15 cellular contexts compared by ENCODE assay signal in genomic region chr9:27538668-27539067, GRCh38. TPM values are rescaled to one million over a fixed set of nuclear protein-coding genes. Genes with fewer than 3 reads are reported as not detected.
A peak's percentile ranks its signal among the peaks of the same experiment; 100 is the strongest.
DNase-seq lines count a peak whose midpoint lies in the region; ATAC-seq and TF ChIP-seq lines count a peak whose summit lies in the region.
"Had no signal": no experiment of that assay in that cellular context is flagged by ENCODE, and none has a peak within 500 bp of the region (broad histone marks: within the 10 kb centered on the region; RNA-seq: fewer than 3 reads in every experiment).

No MANE protein-coding gene starts in this region.

- TF ChIP-seq CTCF in esophagus muscularis mucosa (IDR thresholded peaks at IDR 0.05), result no peak
- TF ChIP-seq CTCF in vagina (IDR thresholded peaks at IDR 0.05), result no peak

- H3K36me3 ChIP-seq in esophagus muscularis mucosa, result peaks cover 0 to 6% (median 0%) of the 10 kb centered on the region in 4 donors
- no peaks in the 10 kb centered on the region for H3K36me3 ChIP-seq in vagina

- H3K4me1 ChIP-seq in esophagus muscularis mucosa, result peaks cover 20 to 80% (median 69%) of the 10 kb centered on the region in 4 donors
- H3K4me1 ChIP-seq in vagina, result peaks cover 48% of the 10 kb centered on the region

- peak overlapping the region; percentile 71 for H3K27ac Mint-ChIP-seq in activated naive CD4-positive, alpha-beta T cell treated with anti-CD3 and anti-CD28 coated beads, Interleukin-2, amount 50 U/mL, for 24 hours
- H3K27ac Mint-ChIP-seq in activated naive CD4-positive, alpha-beta T cell treated with anti-CD3 and anti-CD28 coated beads, Interleukin-2, amount 50 U/mL, for 72 hours, result no peak overlapping the region
- H3K27ac Mint-ChIP-seq: activated naive CD4-positive, alpha-beta T cell treated with anti-CD3 and anti-CD28 coated beads, Interleukin-2, amount 10 ng/mL, durations not matched to agents 7 days and 5 days had no signal

- WGBS in esophagus muscularis mucosa, result 91% methylated on average over 3 of the region's 3 CpGs

- intact Hi-C loops in esophagus muscularis mucosa (cut with DNase I) (no loop called here), vagina (cut with DNase I) (no loop called here)

- TF ChIP-seq EP300 in esophagus muscularis mucosa (IDR thresholded peaks at IDR 0.05), result no peak

- peaks cover 7% of the 10 kb centered on the region for H3K36me3 Mint-ChIP-seq in activated naive CD4-positive, alpha-beta T cell treated with anti-CD3 and anti-CD28 coated beads, Interleukin-2, amount 50 U/mL, for 24 hours
- no peaks in the 10 kb centered on the region for H3K36me3 Mint-ChIP-seq in activated naive CD4-positive, alpha-beta T cell treated with anti-CD3 and anti-CD28 coated beads, Interleukin-2, amount 50 U/mL, for 72 hours

- H3K4me1 Mint-ChIP-seq in activated naive CD4-positive, alpha-beta T cell treated with anti-CD3 and anti-CD28 coated beads, Interleukin-2, amount 50 U/mL, for 24 hours, result no peaks in the 10 kb centered on the region

- DNase-seq in activated naive CD4-positive, alpha-beta T cell treated with anti-CD3 and anti-CD28 coated beads, Interleukin-2, amount 50 U/mL, for 72 hours (ENCODE audit: low spot score in 2 of 2), result no peak
- DNase-seq in esophagus muscularis mucosa (ENCODE audit: extremely low spot score), result peak; percentile 39
- no peak for DNase-seq in vagina (ENCODE audit: extremely low spot score in 2 of 2)
- no peak for DNase-seq in amygdala (lab: John Stamatoyannopoulos, UW)
- no peak for DNase-seq in NCI-H1417 treated with DMSO at 0.1 percent for 48 hours (lab: John Stamatoyannopoulos, UW)
- DNase-seq: activated naive CD4-positive, alpha-beta T cell treated with anti-CD3 and anti-CD28 coated beads, Interleukin-2, amount 10 ng/mL, durations not matched to agents 7 days and 5 days; cerebellar nuclear complex; DMS 273 treated with DMSO at 0.1 percent for 48 hours; PC-9; T-helper 2 cell had no signal

- no peaks in the 10 kb centered on the region for H3K27me3 Mint-ChIP-seq in activated naive CD4-positive, alpha-beta T cell treated with anti-CD3 and anti-CD28 coated beads, Interleukin-2, amount 50 U/mL, for 24 hours
- H3K27me3 Mint-ChIP-seq: activated naive CD4-positive, alpha-beta T cell treated with anti-CD3 and anti-CD28 coated beads, Interleukin-2, amount 10 ng/mL, durations not matched to agents 7 days and 5 days had no signal

- H3K4me3 Mint-ChIP-seq in activated naive CD4-positive, alpha-beta T cell treated with anti-CD3 and anti-CD28 coated beads, Interleukin-2, amount 50 U/mL, for 24 hours, result no peak overlapping the region
- H3K4me3 Mint-ChIP-seq: activated naive CD4-positive, alpha-beta T cell treated with anti-CD3 and anti-CD28 coated beads, Interleukin-2, amount 10 ng/mL, durations not matched to agents 7 days and 5 days had no signal

- no peaks in the 10 kb centered on the region for H3K9me3 ChIP-seq in esophagus muscularis mucosa
- H3K9me3 ChIP-seq in vagina, result no peaks in the 10 kb centered on the region

- H3K4me3 ChIP-seq in esophagus muscularis mucosa, result no peak overlapping the region
- H3K4me3 ChIP-seq in vagina, result no peak overlapping the region
- H3K4me3 ChIP-seq: PC-9 had no signal

- no peak for TF ChIP-seq POLR2A in esophagus muscularis mucosa (IDR thresholded peaks at IDR 0.05; ENCODE audit: low read depth)
- TF ChIP-seq POLR2A in vagina (IDR thresholded peaks at IDR 0.05), result no peak

- ATAC-seq in activated naive CD4-positive, alpha-beta T cell treated with anti-CD3 and anti-CD28 coated beads, Interleukin-2, amount 50 U/mL, for 72 hours, result no peak
- ATAC-seq in HG03159 (IDR thresholded peaks at IDR 0.05; ENCODE audit: unreplicated experiment) (peak; percentile 41), HG02885 (IDR thresholded peaks at IDR 0.05; ENCODE audit: poor library complexity, unreplicated experiment) (no peak)

- no peaks in the 10 kb centered on the region for H3K9me3 Mint-ChIP-seq in activated naive CD4-positive, alpha-beta T cell treated with anti-CD3 and anti-CD28 coated beads, Interleukin-2, amount 50 U/mL, for 24 hours
- H3K9me3 Mint-ChIP-seq in activated naive CD4-positive, alpha-beta T cell treated with anti-CD3 and anti-CD28 coated beads, Interleukin-2, amount 50 U/mL, for 72 hours, result no peaks in the 10 kb centered on the region
- H3K9me3 Mint-ChIP-seq: activated naive CD4-positive, alpha-beta T cell treated with anti-CD3 and anti-CD28 coated beads, Interleukin-2, amount 10 ng/mL, durations not matched to agents 7 days and 5 days had no signal

- H3K27ac ChIP-seq in esophagus muscularis mucosa (replicated peaks in 1 of 4) (peak overlapping the region; percentile 84 to 90 (median 87)), vagina (peak overlapping the region; percentile 73)

- no peaks in the 10 kb centered on the region for H3K27me3 ChIP-seq in esophagus muscularis mucosa
- H3K27me3 ChIP-seq in vagina, result no peaks in the 10 kb centered on the region

RNA-seq across cellular contexts. Expression of gene MOB3B, which starts 9.1 kb away (rescaled TPM):
- total RNA-seq in activated naive CD4-positive, alpha-beta T cell treated with anti-CD3 and anti-CD28 coated beads, Interleukin-2, amount 50 U/mL, for 72 hours, result 1 to 10 TPM; 1.3 to 2.3 TPM
- total RNA-seq in esophagus muscularis mucosa (10 to 100 TPM in 1 of 4 donors, 1 to 10 TPM in 3; 7.6 to 11.6 (median 9.5) TPM), vagina (11.0 TPM)

RNA-seq across cellular contexts. Expression of gene IFNK, which starts 14.6 kb away (rescaled TPM):
- not detected for total RNA-seq in activated naive CD4-positive, alpha-beta T cell treated with anti-CD3 and anti-CD28 coated beads, Interleukin-2, amount 50 U/mL, for 72 hours
- total RNA-seq in esophagus muscularis mucosa (not detected), vagina (not detected)
- total RNA-seq: A172, mononuclear cell, PC-9 had no signal

RNA-seq across cellular contexts. Expression of gene C9orf72, which starts 34.6 kb away (rescaled TPM):
- 10 to 100 TPM; 13.9 to 19.6 TPM for total RNA-seq in activated naive CD4-positive, alpha-beta T cell treated with anti-CD3 and anti-CD28 coated beads, Interleukin-2, amount 50 U/mL, for 72 hours
- total RNA-seq in esophagus muscularis mucosa (10 to 100 TPM; 11.5 to 20.5 (median 14.6) TPM), vagina (18.7 TPM)
